ENCODE assay signal across 15 cellular contexts in the genomic region with DNA sequence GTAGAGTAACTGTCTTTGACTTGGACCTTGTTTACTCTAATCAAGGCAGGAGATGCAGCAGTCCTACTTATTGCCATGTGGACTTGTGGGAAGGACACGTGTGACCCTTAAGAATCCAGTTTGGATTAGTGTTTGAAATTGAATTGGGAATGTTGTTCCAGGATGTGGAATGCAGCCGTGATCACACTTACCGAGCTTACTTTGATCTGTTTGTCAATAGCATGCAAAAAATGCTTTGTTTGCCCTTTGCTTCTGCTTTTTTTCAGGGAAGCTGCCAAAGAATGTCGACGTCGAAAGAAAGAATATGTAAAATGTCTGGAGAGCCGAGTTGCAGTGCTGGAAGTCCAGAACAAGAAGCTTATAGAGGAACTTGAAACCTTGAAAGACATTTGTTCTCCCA.
DNase-seq lines count a peak whose midpoint lies in the region; ATAC-seq, FAIRE-seq and TF ChIP-seq lines count a peak whose summit lies in the region.
"Had no signal": no experiment of that assay in that cellular context is flagged by ENCODE, and none has a peak within 500 bp of the region (broad histone marks: within the 10 kb centered on the region; RNA-seq: fewer than 3 reads in every experiment).

No MANE protein-coding gene starts in this region.

- H3K27me3 ChIP-seq in astrocyte (ENCODE audit: insufficient read depth, low read length) (no peaks in the 10 kb centered on the region), lower lobe of right lung (ENCODE audit: low read depth) (no peaks in the 10 kb centered on the region)
- H3K27me3 ChIP-seq: transverse colon had no signal

- no peak overlapping the region for H3K9ac ChIP-seq in astrocyte (ENCODE audit: low read length)

- intact Hi-C loops in activated CD4-positive, alpha-beta memory T cell treated with anti-CD3 and anti-CD28 coated beads for 36 hours (cut with micrococcal nuclease) = no loop called here
- intact Hi-C loops in lower lobe of right lung (cut with DNase I) = no loop called here

- POLR2A ChIA-PET in activated CD4-positive, alpha-beta memory T cell treated with anti-CD3 and anti-CD28 coated beads, Interleukin-2, amount 10 ng/mL, durations not matched to agents 7 days and 5 days (lab: Charles Lee) = interaction anchor here (1.3 kb wide), 2 partner anchors 16 to 84 kb away, joined by 7 to 10 read pairs; a partner anchor contains a TSS
- POLR2A ChIA-PET in activated CD4-positive, alpha-beta memory T cell treated with anti-CD3 and anti-CD28 coated beads for 36 hours (lab: Charles Lee) = no interaction called here

- DNase-seq in activated CD4-positive, alpha-beta memory T cell treated with anti-CD3 and anti-CD28 coated beads, Interleukin-2, amount 10 ng/mL, durations not matched to agents 7 days and 5 days = no peak
- no peak for DNase-seq in activated CD4-positive, alpha-beta memory T cell treated with anti-CD3 and anti-CD28 coated beads for 36 hours
- DNase-seq in astrocyte (ENCODE audit: low read depth) (peak; percentile 20), lower lobe of right lung (no peak), substantia nigra (lab: John Stamatoyannopoulos, UW) (peak in 2 of 49 donors; percentile 9 to 14), NCI-H1105 treated with DMSO at 0.1 percent for 48 hours (lab: John Stamatoyannopoulos, UW) (no peak), GM20000 (ENCODE audit: low spot score) (no peak)
- DNase-seq: activated effector memory CD4-positive, alpha-beta T cell treated with Interleukin-2 at 50 U/mL for 16 hours; aorta; NCI-H2029 treated with DMSO at 0.1 percent for 48 hours; NCI-H82; T-helper 9 cell; transverse colon had no signal

- no peak for TF ChIP-seq CTCF in astrocyte (IDR thresholded peaks at IDR 0.05; ENCODE audit: insufficient read depth, low read depth, low read length)
- no peak for TF ChIP-seq CTCF in lower lobe of right lung (IDR thresholded peaks at IDR 0.05)
- no peak for TF ChIP-seq CTCF in GM20000 (IDR thresholded peaks at IDR 0.05; ENCODE audit: extremely low read depth, missing control alignments)

- H3K27ac Mint-ChIP-seq in activated CD4-positive, alpha-beta memory T cell treated with anti-CD3 and anti-CD28 coated beads, Interleukin-2, amount 10 ng/mL, durations not matched to agents 7 days and 5 days = peak overlapping the region; percentile 18
- no peak overlapping the region for H3K27ac Mint-ChIP-seq in activated CD4-positive, alpha-beta memory T cell treated with anti-CD3 and anti-CD28 coated beads for 36 hours
- H3K27ac Mint-ChIP-seq in astrocyte (ENCODE audit: unreplicated experiment) = peak overlapping the region; percentile 36

- H3K27me3 Mint-ChIP-seq in activated CD4-positive, alpha-beta memory T cell treated with anti-CD3 and anti-CD28 coated beads, Interleukin-2, amount 10 ng/mL, durations not matched to agents 7 days and 5 days = no peaks in the 10 kb centered on the region
- no peaks in the 10 kb centered on the region for H3K27me3 Mint-ChIP-seq in activated CD4-positive, alpha-beta memory T cell treated with anti-CD3 and anti-CD28 coated beads for 36 hours
- H3K27me3 Mint-ChIP-seq in astrocyte (ENCODE audit: low read depth, unreplicated experiment) = no peaks in the 10 kb centered on the region

- H3K27ac ChIP-seq in astrocyte (ENCODE audit: low read depth, low read length) (no peak overlapping the region), lower lobe of right lung (peak overlapping the region; percentile 37), substantia nigra (ENCODE audit: low read depth, low read length, poor library complexity, severe bottlenecking) (peak overlapping the region; percentile 27)

- H3K9me3 ChIP-seq in astrocyte (ENCODE audit: insufficient read depth, low read depth, low read length) (no peaks in the 10 kb centered on the region), lower lobe of right lung (no peaks in the 10 kb centered on the region)
- H3K9me3 ChIP-seq: transverse colon had no signal

- ATAC-seq in lower lobe of right lung (no peak), HG02884 (IDR thresholded peaks at IDR 0.05; ENCODE audit: unreplicated experiment) (no peak)

- no peak overlapping the region for H2AFZ ChIP-seq in astrocyte (ENCODE audit: low read depth, low read length)

- no peaks in the 10 kb centered on the region for H3K9me3 Mint-ChIP-seq in activated CD4-positive, alpha-beta memory T cell treated with anti-CD3 and anti-CD28 coated beads, Interleukin-2, amount 10 ng/mL, durations not matched to agents 7 days and 5 days
- no peaks in the 10 kb centered on the region for H3K9me3 Mint-ChIP-seq in activated CD4-positive, alpha-beta memory T cell treated with anti-CD3 and anti-CD28 coated beads for 36 hours
- H3K9me3 Mint-ChIP-seq in astrocyte (ENCODE audit: unreplicated experiment) = no peaks in the 10 kb centered on the region

- H3K36me3 ChIP-seq in astrocyte (ENCODE audit: insufficient read depth, low read length) (no peaks in the 10 kb centered on the region), lower lobe of right lung (peaks cover 5% of the 10 kb centered on the region)
- H3K36me3 ChIP-seq: transverse colon had no signal

- no peak overlapping the region for H3K4me2 ChIP-seq in astrocyte (ENCODE audit: low read length)

- H3K4me3 ChIP-seq in astrocyte (ENCODE audit: insufficient read depth, low read depth, low read length) = no peak overlapping the region
- H3K4me3 ChIP-seq in lower lobe of right lung = no peak overlapping the region
- H3K4me3 ChIP-seq: transverse colon had no signal

- no peak overlapping the region for H3K4me3 Mint-ChIP-seq in activated CD4-positive, alpha-beta memory T cell treated with anti-CD3 and anti-CD28 coated beads, Interleukin-2, amount 10 ng/mL, durations not matched to agents 7 days and 5 days
- H3K4me3 Mint-ChIP-seq in activated CD4-positive, alpha-beta memory T cell treated with anti-CD3 and anti-CD28 coated beads for 36 hours = no peak overlapping the region
- peak overlapping the region; percentile 1 for H3K4me3 Mint-ChIP-seq in astrocyte (ENCODE audit: unreplicated experiment)

- H3K36me3 Mint-ChIP-seq in activated CD4-positive, alpha-beta memory T cell treated with anti-CD3 and anti-CD28 coated beads, Interleukin-2, amount 10 ng/mL, durations not matched to agents 7 days and 5 days (ENCODE audit: low read depth) = peaks cover 67% of the 10 kb centered on the region
- peaks cover 43% of the 10 kb centered on the region for H3K36me3 Mint-ChIP-seq in activated CD4-positive, alpha-beta memory T cell treated with anti-CD3 and anti-CD28 coated beads for 36 hours
- H3K36me3 Mint-ChIP-seq in astrocyte (ENCODE audit: low read depth, unreplicated experiment) = peaks cover 2% of the 10 kb centered on the region

- no peaks in the 10 kb centered on the region for H3K79me2 ChIP-seq in astrocyte (ENCODE audit: insufficient read depth, low read length)

- CTCF ChIA-PET in activated CD4-positive, alpha-beta memory T cell treated with anti-CD3 and anti-CD28 coated beads, Interleukin-2, amount 10 ng/mL, durations not matched to agents 7 days and 5 days (lab: Charles Lee) = interaction anchor here (1.1 to 1.5 kb wide), 3 partner anchors 16 to 85 kb away, joined by 3 to 9 read pairs (median 4); a partner anchor contains a TSS
- CTCF ChIA-PET in activated CD4-positive, alpha-beta memory T cell treated with anti-CD3 and anti-CD28 coated beads for 36 hours (lab: Charles Lee) = interaction anchor here (0.6 to 1.3 kb wide), 2 partner anchors 16 to 424 kb away, joined by 3 to 5 read pairs; no protein-coding TSS in a partner anchor

- peaks cover 60% of the 10 kb centered on the region for H3K4me1 Mint-ChIP-seq in activated CD4-positive, alpha-beta memory T cell treated with anti-CD3 and anti-CD28 coated beads, Interleukin-2, amount 10 ng/mL, durations not matched to agents 7 days and 5 days
- H3K4me1 Mint-ChIP-seq in activated CD4-positive, alpha-beta memory T cell treated with anti-CD3 and anti-CD28 coated beads for 36 hours (ENCODE audit: low read depth) = peaks cover 35% of the 10 kb centered on the region
- peaks cover 27% of the 10 kb centered on the region for H3K4me1 Mint-ChIP-seq in astrocyte (ENCODE audit: low read depth, unreplicated experiment)

- H3K4me1 ChIP-seq in astrocyte (ENCODE audit: insufficient read depth, low read length) (no peaks in the 10 kb centered on the region), lower lobe of right lung (peaks cover 14% of the 10 kb centered on the region)

- H4K20me1 ChIP-seq in astrocyte (ENCODE audit: insufficient read depth, low read length) = no peaks in the 10 kb centered on the region

- no peak for FAIRE-seq in astrocyte (lab: Jason Lieb, UNC)
- FAIRE-seq: G401.6 had no signal
